Comparison of ENCODE assay signal across 14 cellular contexts in genomic region chr2:30408961-30409387, GRCh38. TPM values are rescaled to one million over a fixed set of nuclear protein-coding genes. Genes with fewer than 3 reads are reported as not detected.
A peak's percentile ranks its signal among the peaks of the same experiment; 100 is the strongest.
DNase-seq lines count a peak whose midpoint lies in the region; ATAC-seq, FAIRE-seq and TF ChIP-seq lines count a peak whose summit lies in the region.
"Had no signal": no experiment of that assay in that cellular context is flagged by ENCODE, and none has a peak within 500 bp of the region (broad histone marks: within the 10 kb centered on the region; RNA-seq: fewer than 3 reads in every experiment).

No MANE protein-coding gene starts in this region.

- peaks cover 11% of the 10 kb centered on the region for H3F3A ChIP-seq in neural progenitor cell (ENCODE audit: low read depth)

- H3K36me3 Mint-ChIP-seq in neural progenitor cell = no peaks in the 10 kb centered on the region
- no peaks in the 10 kb centered on the region for H3K36me3 Mint-ChIP-seq in activated T-cell treated with anti-CD3 and anti-CD28 coated beads, Interleukin-2, amount 50 U/mL, for 24 hours (ENCODE audit: low read depth)
- H3K36me3 Mint-ChIP-seq: CD8-positive, alpha-beta memory T cell had no signal

- TF ChIP-seq EP300 in tibial nerve (IDR thresholded peaks at IDR 0.05) = no peak

- no peak overlapping the region for H3K4me2 ChIP-seq in neural progenitor cell

- H3K9ac ChIP-seq in neural progenitor cell = no peak overlapping the region

- no peaks in the 10 kb centered on the region for H4K20me1 ChIP-seq in neural progenitor cell (ENCODE audit: low read depth)

- H3K27ac Mint-ChIP-seq in neural progenitor cell = peak overlapping the region; percentile 29
- H3K27ac Mint-ChIP-seq in activated T-cell treated with anti-CD3 and anti-CD28 coated beads, Interleukin-2, amount 50 U/mL, for 24 hours = no peak overlapping the region

- H2AFZ ChIP-seq in neural progenitor cell (replicated peaks) = no peak overlapping the region

- H3K4me1 Mint-ChIP-seq in neural progenitor cell = peaks cover 72% of the 10 kb centered on the region
- H3K4me1 Mint-ChIP-seq in activated T-cell treated with anti-CD3 and anti-CD28 coated beads, Interleukin-2, amount 50 U/mL, for 24 hours (ENCODE audit: low read depth) = peaks cover 45% of the 10 kb centered on the region

- H3K79me2 ChIP-seq in neural progenitor cell (ENCODE audit: low read depth) = no peaks in the 10 kb centered on the region

- H3K36me3 ChIP-seq in esophagus squamous epithelium = no peaks in the 10 kb centered on the region
- H3K36me3 ChIP-seq in neural progenitor cell = no peaks in the 10 kb centered on the region
- no peaks in the 10 kb centered on the region for H3K36me3 ChIP-seq in tibial nerve

- H3K27me3 Mint-ChIP-seq in neural progenitor cell (ENCODE audit: insufficient read depth, low read depth) = peaks cover 8% of the 10 kb centered on the region
- H3K27me3 Mint-ChIP-seq in activated T-cell treated with anti-CD3 and anti-CD28 coated beads, Interleukin-2, amount 50 U/mL, for 24 hours = no peaks in the 10 kb centered on the region
- H3K27me3 Mint-ChIP-seq: CD8-positive, alpha-beta memory T cell had no signal

- H3K4me1 ChIP-seq in esophagus squamous epithelium = peaks cover 0 to 72% (median 14%) of the 10 kb centered on the region in 3 donors
- peaks cover 30% of the 10 kb centered on the region for H3K4me1 ChIP-seq in neural progenitor cell
- H3K4me1 ChIP-seq in tibial nerve = peaks cover 0 to 34% (median 5%) of the 10 kb centered on the region in 4 donors

- H3K27me3 ChIP-seq in esophagus squamous epithelium = no peaks in the 10 kb centered on the region
- no peaks in the 10 kb centered on the region for H3K27me3 ChIP-seq in neural progenitor cell
- no peaks in the 10 kb centered on the region for H3K27me3 ChIP-seq in tibial nerve

- H3K4me3 ChIP-seq in esophagus squamous epithelium = no peak overlapping the region
- H3K4me3 ChIP-seq in neural progenitor cell = no peak overlapping the region
- no peak overlapping the region for H3K4me3 ChIP-seq in tibial nerve
- H3K4me3 ChIP-seq: SK-N-MC had no signal

- H3K27ac ChIP-seq in esophagus squamous epithelium (peak overlapping the region; percentile 36 to 87 (median 70)), neural progenitor cell (no peak overlapping the region), tibial nerve (no peak overlapping the region)
- H3K27ac ChIP-seq: SK-N-MC had no signal

- no peak for FAIRE-seq in GM12892 (lab: Jason Lieb, UNC)

- H3K9me3 Mint-ChIP-seq in neural progenitor cell = peaks cover 5% of the 10 kb centered on the region
- no peaks in the 10 kb centered on the region for H3K9me3 Mint-ChIP-seq in activated T-cell treated with anti-CD3 and anti-CD28 coated beads, Interleukin-2, amount 50 U/mL, for 24 hours
- H3K9me3 Mint-ChIP-seq: CD8-positive, alpha-beta memory T cell had no signal

- no peak for ATAC-seq in HG02885 (IDR thresholded peaks at IDR 0.05; ENCODE audit: poor library complexity, unreplicated experiment)

- intact Hi-C loops in esophagus squamous epithelium (cut with DNase I) = no loop called here

- DNase-seq in AG08395 (ENCODE audit: low spot score) (peak; percentile 86), HT1080 (ENCODE audit: low read depth) (peak; percentile 38), esophagus squamous epithelium (lab: John Stamatoyannopoulos, UW) (no peak), neural progenitor cell (ENCODE audit: low spot score) (no peak), tibial nerve (ENCODE audit: low spot score in 2 of 2) (no peak), GM12892 (ENCODE audit: insufficient read length) (no peak)
- no peak for DNase-seq in activated T-cell treated with anti-CD3 and anti-CD28 coated beads, Interleukin-2, amount 50 U/mL, for 24 hours
- DNase-seq: activated CD4-positive, alpha-beta T cell treated with anti-CD3 and anti-CD28 coated beads, Interleukin-2, amount 50 U/mL, for 4 hours; CD8-positive, alpha-beta memory T cell; kidney glomerular epithelial cell; NCI-H1092; NCI-H526 treated with DMSO at 0.1 percent for 48 hours had no signal

- TF ChIP-seq CTCF in esophagus squamous epithelium (IDR thresholded peaks at IDR 0.05) (no peak), neural progenitor cell (IDR thresholded peaks at IDR 0.05) (no peak), tibial nerve (IDR thresholded peaks at IDR 0.05) (no peak)

- H3K4me3 Mint-ChIP-seq in neural progenitor cell = no peak overlapping the region
- no peak overlapping the region for H3K4me3 Mint-ChIP-seq in activated T-cell treated with anti-CD3 and anti-CD28 coated beads, Interleukin-2, amount 50 U/mL, for 24 hours

- H3K9me3 ChIP-seq in esophagus squamous epithelium (no peaks in the 10 kb centered on the region), neural progenitor cell (ENCODE audit: low read depth) (no peaks in the 10 kb centered on the region), tibial nerve (no peaks in the 10 kb centered on the region)

- TF ChIP-seq POLR2A in esophagus squamous epithelium (IDR thresholded peaks at IDR 0.05) = no peak
- no peak for TF ChIP-seq POLR2A in tibial nerve (IDR thresholded peaks at IDR 0.05)
- no peak for TF ChIP-seq POLR2A in GM12892 (IDR thresholded peaks at IDR 0.05; ENCODE audit: low read depth, low read length)

RNA-seq across cellular contexts. Expression of gene LCLAT1, which starts 38.1 kb away (rescaled TPM):
- 5.7 and 8.4 TPM in 2 replicates for total RNA-seq in HT1080 (2014; rRNA removed; shearing (Covaris generic))
- 15.8 and 20.1 TPM in 2 replicates for polyA plus RNA-seq in HT1080 (2015; cell fraction: cytosol; rRNA removed)
- polyA plus RNA-seq in HT1080 (2015; cell fraction: nucleus; rRNA removed) = 15.9 and 16.4 TPM in 2 replicates
- total RNA-seq in esophagus squamous epithelium (10 to 100 TPM; 11.9 to 13.5 (median 12.6) TPM), neural progenitor cell (ENCODE audit: low replicate concordance) (19.2 and 21.6 TPM in 2 replicates), tibial nerve (10 to 100 TPM in 2 of 4 donors, 1 to 10 TPM in 2; 8.4 to 15.9 (median 11.8) TPM)
- polyA plus RNA-seq in GM12892 (2012; ENCODE audit: missing spikeins) = 6.3 TPM

Comparison
In these comparisons a context has a peak if more than half of its experiments do, and no peak if none do; other contexts are left out.
1. DNase-seq: peak in AG08395 (single experiment) and HT1080 (single experiment); none in esophagus squamous epithelium (single experiment), neural progenitor cell (single experiment), tibial nerve (0 of 2), GM12892 (single experiment) and activated T-cell treated with anti-CD3 and anti-CD28 coated beads, Interleukin-2, amount 50 U/mL, for 24 hours (single experiment).
2. H3K27ac ChIP-seq: peak in esophagus squamous epithelium (4 of 4); none in neural progenitor cell (single experiment) and tibial nerve (0 of 4).